ENCODE assay signal across 16 cellular contexts in the genomic region with DNA sequence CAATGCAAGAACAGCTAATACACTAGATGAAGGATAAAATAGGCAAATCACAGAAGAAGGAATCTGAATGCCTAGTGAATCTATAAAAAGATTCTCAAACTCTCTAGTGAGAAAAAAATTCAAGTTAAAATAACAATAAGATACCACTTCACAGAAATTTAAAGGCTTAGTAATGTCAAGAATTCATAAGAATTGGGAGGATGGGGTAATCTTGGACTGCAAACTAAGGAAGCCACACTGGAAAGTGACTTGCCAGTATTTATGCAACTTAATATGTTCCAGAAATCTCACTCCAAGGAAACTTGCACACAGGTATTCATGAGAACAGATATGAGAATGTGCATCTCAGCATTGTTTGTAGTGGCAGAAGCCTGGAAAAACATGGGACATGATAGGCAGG. TPM values are rescaled to one million over a fixed set of nuclear protein-coding genes. Genes with fewer than 3 reads are reported as not detected.
DNase-seq lines count a peak whose midpoint lies in the region; TF ChIP-seq lines count a peak whose summit lies in the region.
"Had no signal": no experiment of that assay in that cellular context is flagged by ENCODE, and none has a peak within 500 bp of the region (broad histone marks: within the 10 kb centered on the region; RNA-seq: fewer than 3 reads in every experiment).

No MANE protein-coding gene starts in this region.

- no peak for TF ChIP-seq CTCF in tibial nerve (IDR thresholded peaks at IDR 0.05)

- H3K9ac ChIP-seq in adipocyte (ENCODE audit: low read length) = no peak overlapping the region
- H3K9ac ChIP-seq: BLaER1 had no signal

- TF ChIP-seq POLR2A in tibial nerve (IDR thresholded peaks at IDR 0.05) = no peak

- no peaks in the 10 kb centered on the region for H3K9me3 ChIP-seq in adipocyte (ENCODE audit: control insufficient read depth, low read length)
- H3K9me3 ChIP-seq in tibial nerve = no peaks in the 10 kb centered on the region
- H3K9me3 ChIP-seq: BLaER1 had no signal

- no peaks in the 10 kb centered on the region for H3K27me3 ChIP-seq in adipocyte (replicated peaks; ENCODE audit: control insufficient read depth, insufficient read depth, low read length)
- no peaks in the 10 kb centered on the region for H3K27me3 ChIP-seq in tibial nerve
- H3K27me3 ChIP-seq: BLaER1 had no signal

- no peaks in the 10 kb centered on the region for H3K36me3 ChIP-seq in adipocyte (ENCODE audit: control insufficient read depth, insufficient read depth, low read length, severe bottlenecking)
- H3K36me3 ChIP-seq in tibial nerve = no peaks in the 10 kb centered on the region
- H3K36me3 ChIP-seq: BLaER1 had no signal

- DNase-seq in EH (ENCODE audit: low read depth) = peak; percentile 71
- peak; percentile 15 for DNase-seq in adipocyte (ENCODE audit: low read depth)
- DNase-seq in fibroblast of peridontal ligament (ENCODE audit: extremely low read depth) = peak; percentile 25
- no peak for DNase-seq in NOMO-1 treated with DMSO at 0.1 percent for 48 hours (lab: John Stamatoyannopoulos, UW; ENCODE audit: unreplicated experiment)
- DNase-seq in cerebellar nuclear complex (lab: John Stamatoyannopoulos, UW) = no peak
- DNase-seq in tibial nerve (ENCODE audit: low spot score in 2 of 2) = no peak
- DNase-seq in NCI-H82 treated with DMSO at 0.1 percent for 48 hours (lab: John Stamatoyannopoulos, UW; ENCODE audit: unreplicated experiment) = no peak
- DNase-seq: CD4-positive, alpha-beta memory T cell; DMS153; DMS79; GF-D8; HCEC 1CT; HFFc6 had no signal

- TF ChIP-seq EP300 in tibial nerve (IDR thresholded peaks at IDR 0.05) = no peak

- H3K4me1 ChIP-seq in adipocyte (ENCODE audit: control insufficient read depth, insufficient read depth, low read length) (no peaks in the 10 kb centered on the region), tibial nerve (no peaks in the 10 kb centered on the region)
- H3K4me1 ChIP-seq: BLaER1 had no signal

- no peak overlapping the region for H3K4me3 ChIP-seq in adipocyte (ENCODE audit: low read length)
- no peak overlapping the region for H3K4me3 ChIP-seq in tibial nerve
- H3K4me3 ChIP-seq: BLaER1, GM12878 had no signal

- H3K27ac ChIP-seq in tibial nerve = no peak overlapping the region
- H3K27ac ChIP-seq: BLaER1, HL-60 had no signal

RNA-seq across cellular contexts. Expression of gene PRRC2C, which starts 38.9 kb away (rescaled TPM):
- 10 to 100 TPM; 69.8 to 91.6 (median 80.2) TPM for total RNA-seq in tibial nerve

Comparison
In these comparisons a context has a peak if more than half of its experiments do, and no peak if none do; other contexts are left out.
1. DNase-seq: peak in EH (single experiment), adipocyte (single experiment) and fibroblast of peridontal ligament (single experiment); none in NOMO-1 treated with DMSO at 0.1 percent for 48 hours (single experiment), cerebellar nuclear complex (0 of 2), tibial nerve (0 of 2) and NCI-H82 treated with DMSO at 0.1 percent for 48 hours (single experiment).